Comparison of ENCODE assay signal across 10 cellular contexts in the genomic region with DNA sequence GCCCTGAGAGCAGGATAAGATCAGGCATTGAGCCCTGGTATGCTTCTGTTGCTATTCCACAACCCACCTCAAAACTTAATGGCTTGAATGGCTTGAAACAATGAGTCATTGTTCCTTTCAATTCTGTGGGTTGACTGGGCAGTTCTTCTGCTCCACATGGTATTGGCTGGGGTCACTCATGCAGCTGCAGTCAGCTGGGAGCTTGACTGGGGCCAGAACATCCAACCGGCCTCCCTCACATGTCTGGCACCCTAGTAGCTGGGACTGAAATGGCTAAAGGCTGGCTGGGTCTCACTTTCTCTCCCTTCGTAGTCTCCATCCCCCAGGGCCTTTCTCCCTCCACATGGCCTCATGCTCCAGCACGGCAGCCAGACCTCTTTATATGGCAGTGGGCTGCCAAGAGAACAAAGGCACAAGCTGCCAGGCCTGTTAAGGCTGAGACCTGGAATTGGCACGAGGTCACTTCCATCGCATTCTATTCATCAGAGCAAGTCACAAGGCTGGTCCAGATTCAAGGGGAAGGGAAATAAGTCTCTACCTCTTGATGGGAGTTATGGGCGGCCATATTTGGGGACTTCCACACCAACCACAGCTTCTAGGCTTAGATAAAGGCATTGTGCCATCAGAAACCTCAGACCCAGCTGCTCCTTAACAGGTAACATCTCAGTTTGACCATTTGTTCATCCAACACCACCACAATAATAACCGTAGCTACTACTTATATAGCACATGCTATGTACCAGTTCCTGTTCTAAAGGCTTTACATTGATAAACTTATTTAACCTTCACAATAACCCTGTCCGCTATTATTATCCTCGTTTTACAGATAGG.
DNase-seq lines count a peak whose midpoint lies in the region; ATAC-seq and TF ChIP-seq lines count a peak whose summit lies in the region.
"Had no signal": no experiment of that assay in that cellular context is flagged by ENCODE, and none has a peak within 500 bp of the region (broad histone marks: within the 10 kb centered on the region; RNA-seq: fewer than 3 reads in every experiment).

No MANE protein-coding gene starts in this region.

- intact Hi-C loops in dorsolateral prefrontal cortex (cut with DNase I), result loop anchor here (2.0 to 5.0 kb wide), 2 partner anchors 46 to 52 kb away; no protein-coding TSS in a partner anchor
- intact Hi-C loops in sciatic nerve (cut with DNase I), result no loop called here

- H3K27me3 ChIP-seq in dorsolateral prefrontal cortex, result peaks cover 0 to 38% (median 4%) of the 10 kb centered on the region in 45 donors

- DNase-seq in DMS53 (lab: John Stamatoyannopoulos, UW) (peak; percentile 12), DMS53 treated with DMSO at 0.1 percent for 48 hours (lab: John Stamatoyannopoulos, UW; ENCODE audit: unreplicated experiment) (no peak), dorsolateral prefrontal cortex (peak; percentile 37 to 81 (median 71)), sciatic nerve (ENCODE audit: low spot score) (no peak), left lobe of liver (ENCODE audit: low spot score) (no peak)
- DNase-seq in stimulated activated CD4-positive, alpha-beta T cell treated with anti-CD3 and anti-CD28 coated beads, Interleukin-4, amount 100 ng/mL, for 1 hour, result no peak
- DNase-seq: 8988T, NCI-H2029 treated with DMSO at 0.1 percent for 48 hours had no signal

- H3K27ac ChIP-seq in dorsolateral prefrontal cortex, result peak overlapping the region in 53 of 59 donors; percentile 26 to 87 (median 70)

- ATAC-seq in HG03558 (IDR thresholded peaks at IDR 0.05; ENCODE audit: extremely low read depth, unreplicated experiment) (peak; percentile 62), sciatic nerve (peak; percentile 71), left lobe of liver (no peak), HG02885 (IDR thresholded peaks at IDR 0.05; ENCODE audit: poor library complexity, unreplicated experiment) (no peak)

- TF ChIP-seq CTCF in dorsolateral prefrontal cortex (IDR thresholded peaks at IDR 0.05 in 54 of 56, conservative IDR thresholded peaks at IDR 0.05 in 2 of 56; ENCODE audit: low read depth in 1 of 56, partially characterized antibody in 56 of 56), result peak in 4 of 56 donors; percentile 9 to 30 (median 13)

- no peak overlapping the region for H3K4me3 ChIP-seq in dorsolateral prefrontal cortex

Comparison
In these comparisons a context has a peak if more than half of its experiments do, and no peak if none do; other contexts are left out.
1. DNase-seq: peak in DMS53 (single experiment) and dorsolateral prefrontal cortex (10 of 10); none in DMS53 treated with DMSO at 0.1 percent for 48 hours (single experiment), sciatic nerve (single experiment), left lobe of liver (single experiment) and stimulated activated CD4-positive, alpha-beta T cell treated with anti-CD3 and anti-CD28 coated beads, Interleukin-4, amount 100 ng/mL, for 1 hour (single experiment).
2. ATAC-seq: peak in HG03558 (single experiment) and sciatic nerve (single experiment); none in left lobe of liver (single experiment) and HG02885 (single experiment).